ENCODE assay signal across 22 cellular contexts in the genomic region with DNA sequence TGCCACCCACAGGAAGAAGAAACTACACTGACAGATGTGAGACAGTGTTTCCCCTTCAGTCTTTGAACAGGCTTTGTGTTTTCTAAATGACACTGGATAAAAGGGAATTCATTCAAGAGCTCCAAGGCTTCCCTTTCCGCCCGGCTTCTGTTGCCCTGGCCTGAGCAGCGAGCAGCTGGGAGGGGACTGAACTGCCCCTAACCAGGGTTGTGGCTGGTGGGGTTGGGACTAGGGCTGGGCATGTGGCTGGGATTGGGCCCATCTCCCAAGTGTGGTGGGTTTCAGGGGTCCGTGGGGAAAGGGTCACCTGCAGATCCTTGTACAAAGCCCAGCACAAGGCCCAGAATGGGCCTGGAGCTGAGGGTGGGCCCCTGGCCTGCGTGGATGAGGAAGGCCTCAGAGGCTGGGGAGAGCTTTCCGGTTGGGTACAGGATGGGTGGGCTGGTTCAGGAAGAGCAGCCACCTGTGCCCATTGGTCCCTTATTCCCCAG. TPM values are rescaled to one million over a fixed set of nuclear protein-coding genes. Genes with fewer than 3 reads are reported as not detected.
DNase-seq lines count a peak whose midpoint lies in the region; ATAC-seq and TF ChIP-seq lines count a peak whose summit lies in the region.
"Had no signal": no experiment of that assay in that cellular context is flagged by ENCODE, and none has a peak within 500 bp of the region (broad histone marks: within the 10 kb centered on the region; RNA-seq: fewer than 3 reads in every experiment).

No MANE protein-coding gene starts in this region.

- intact Hi-C loops in body of pancreas (cut with DNase I) = no loop called here
- intact Hi-C loops in upper lobe of right lung (cut with DNase I) = no loop called here
- intact Hi-C loops in natural killer cell (cut with micrococcal nuclease) = no loop called here

- no peaks in the 10 kb centered on the region for H3K9me3 ChIP-seq in body of pancreas
- H3K9me3 ChIP-seq in upper lobe of right lung = no peaks in the 10 kb centered on the region
- H3K9me3 ChIP-seq: colonic mucosa, uterus had no signal

- H3K36me3 ChIP-seq in body of pancreas (replicated peaks in 1 of 2; ENCODE audit: insufficient read depth in 1 of 2, low read depth in 2 of 2) (no peaks in the 10 kb centered on the region), upper lobe of right lung (peaks cover 5% of the 10 kb centered on the region)
- H3K36me3 ChIP-seq: uterus had no signal

- H3K4me1 ChIP-seq in body of pancreas (peaks cover 59% of the 10 kb centered on the region), upper lobe of right lung (peaks cover 21% of the 10 kb centered on the region)

- no peak overlapping the region for H3K4me3 ChIP-seq in body of pancreas
- no peak overlapping the region for H3K4me3 ChIP-seq in upper lobe of right lung
- H3K4me3 ChIP-seq: colonic mucosa, GM23248, uterus had no signal

- TF ChIP-seq POLR2A in body of pancreas (IDR thresholded peaks at IDR 0.05) = no peak

- peaks cover 37% of the 10 kb centered on the region for H3K4me1 Mint-ChIP-seq in activated naive CD8-positive, alpha-beta T cell treated with anti-CD3 and anti-CD28 coated beads, Interleukin-2, amount 10 ng/mL, durations not matched to agents 7 days and 5 days
- H3K4me1 Mint-ChIP-seq in activated naive CD8-positive, alpha-beta T cell treated with anti-CD3 and anti-CD28 coated beads, Interleukin-2, amount 50 U/mL, for 24 hours = peaks cover 33% of the 10 kb centered on the region
- H3K4me1 Mint-ChIP-seq in neural crest cell (peaks cover 55% of the 10 kb centered on the region), natural killer cell (peaks cover 25 to 55% of the 10 kb centered on the region in 2 donors)

- no peak for TF ChIP-seq CTCF in body of pancreas (IDR thresholded peaks at IDR 0.05)
- no peak for TF ChIP-seq CTCF in neural crest cell (conservative IDR thresholded peaks at IDR 0.05)
- TF ChIP-seq CTCF in upper lobe of right lung (IDR thresholded peaks at IDR 0.05) = no peak
- TF ChIP-seq CTCF in natural killer cell (IDR thresholded peaks at IDR 0.05) = no peak

- H3K27me3 ChIP-seq in body of pancreas (no peaks in the 10 kb centered on the region), upper lobe of right lung (no peaks in the 10 kb centered on the region)
- H3K27me3 ChIP-seq: colonic mucosa, uterus had no signal

- H3K27me3 Mint-ChIP-seq in activated naive CD8-positive, alpha-beta T cell treated with anti-CD3 and anti-CD28 coated beads, Interleukin-2, amount 10 ng/mL, durations not matched to agents 7 days and 5 days = no peaks in the 10 kb centered on the region
- no peaks in the 10 kb centered on the region for H3K27me3 Mint-ChIP-seq in activated naive CD8-positive, alpha-beta T cell treated with anti-CD3 and anti-CD28 coated beads, Interleukin-2, amount 50 U/mL, for 24 hours
- H3K27me3 Mint-ChIP-seq in neural crest cell (ENCODE audit: low read depth) (no peaks in the 10 kb centered on the region), natural killer cell (ENCODE audit: low read depth in 2 of 2) (no peaks in the 10 kb centered on the region)
- H3K27me3 Mint-ChIP-seq: activated CD4-positive, alpha-beta T cell treated with anti-CD3 and anti-CD28 coated beads, Interleukin-2, amount 10 ng/mL, durations not matched to agents 7 days and 5 days; activated naive CD4-positive, alpha-beta T cell treated with anti-CD3 and anti-CD28 coated beads, Interleukin-2, amount 50 U/mL, for 24 hours; CD4-positive, CD25-positive, alpha-beta regulatory T cell had no signal

- peak; percentile 20 for DNase-seq in activated naive CD8-positive, alpha-beta T cell treated with anti-CD3 and anti-CD28 coated beads, Interleukin-2, amount 10 ng/mL, durations not matched to agents 7 days and 5 days
- DNase-seq in activated naive CD8-positive, alpha-beta T cell treated with anti-CD3 and anti-CD28 coated beads, Interleukin-2, amount 50 U/mL, for 24 hours = no peak
- peak in 1 of 4 donors; percentile 8 for DNase-seq in body of pancreas
- no peak for DNase-seq in neural crest cell (ENCODE audit: low read depth, low spot score)
- peak; percentile 53 for DNase-seq in upper lobe of right lung
- no peak for DNase-seq in NCI-H1694 (lab: John Stamatoyannopoulos, UW)
- DNase-seq in natural killer cell = no peak
- DNase-seq: activated CD4-positive, alpha-beta T cell treated with anti-CD3 and anti-CD28 coated beads, Interleukin-2, amount 10 ng/mL, durations not matched to agents 7 days and 5 days; CD4-positive, CD25-positive, alpha-beta regulatory T cell; colonic mucosa; GF-D8; GM23248; NCI-H187; NCI-H748 treated with DMSO at 0.1 percent for 48 hours; SW 1271 had no signal

- 91 to 97% methylated on average over 5 to 6 of the region's 6 CpGs for WGBS in body of pancreas, 2 donors

- POLR2A ChIA-PET in activated naive CD8-positive, alpha-beta T cell treated with anti-CD3 and anti-CD28 coated beads, Interleukin-2, amount 10 ng/mL, durations not matched to agents 7 days and 5 days (lab: Charles Lee) = interaction anchor here (1.4 kb wide), 1 partner anchor 31 kb away, joined by 3 read pairs; no protein-coding TSS in a partner anchor

- no peaks in the 10 kb centered on the region for H3K9me3 Mint-ChIP-seq in activated naive CD8-positive, alpha-beta T cell treated with anti-CD3 and anti-CD28 coated beads, Interleukin-2, amount 10 ng/mL, durations not matched to agents 7 days and 5 days
- no peaks in the 10 kb centered on the region for H3K9me3 Mint-ChIP-seq in activated naive CD8-positive, alpha-beta T cell treated with anti-CD3 and anti-CD28 coated beads, Interleukin-2, amount 50 U/mL, for 24 hours
- no peaks in the 10 kb centered on the region for H3K9me3 Mint-ChIP-seq in neural crest cell
- H3K9me3 Mint-ChIP-seq in natural killer cell = no peaks in the 10 kb centered on the region
- H3K9me3 Mint-ChIP-seq: activated CD4-positive, alpha-beta T cell treated with anti-CD3 and anti-CD28 coated beads, Interleukin-2, amount 10 ng/mL, durations not matched to agents 7 days and 5 days; activated naive CD4-positive, alpha-beta T cell treated with anti-CD3 and anti-CD28 coated beads, Interleukin-2, amount 50 U/mL, for 24 hours; CD4-positive, CD25-positive, alpha-beta regulatory T cell; nephron progenitor cell had no signal

- no peak overlapping the region for H3K27ac Mint-ChIP-seq in activated naive CD8-positive, alpha-beta T cell treated with anti-CD3 and anti-CD28 coated beads, Interleukin-2, amount 10 ng/mL, durations not matched to agents 7 days and 5 days
- no peak overlapping the region for H3K27ac Mint-ChIP-seq in activated naive CD8-positive, alpha-beta T cell treated with anti-CD3 and anti-CD28 coated beads, Interleukin-2, amount 50 U/mL, for 24 hours
- H3K27ac Mint-ChIP-seq in neural crest cell (ENCODE audit: unreplicated experiment) (peak overlapping the region; percentile 62), natural killer cell (no peak overlapping the region)
- H3K27ac Mint-ChIP-seq: activated CD4-positive, alpha-beta T cell treated with anti-CD3 and anti-CD28 coated beads, Interleukin-2, amount 10 ng/mL, durations not matched to agents 7 days and 5 days; nephron progenitor cell had no signal

- H3K27ac ChIP-seq in body of pancreas = peak overlapping the region in 3 of 4 donors; percentile 3 to 40 (median 12)
- no peak overlapping the region for H3K27ac ChIP-seq in upper lobe of right lung
- H3K27ac ChIP-seq: colonic mucosa, GM23248, uterus had no signal

- H3K4me3 Mint-ChIP-seq in activated naive CD8-positive, alpha-beta T cell treated with anti-CD3 and anti-CD28 coated beads, Interleukin-2, amount 10 ng/mL, durations not matched to agents 7 days and 5 days = no peak overlapping the region
- no peak overlapping the region for H3K4me3 Mint-ChIP-seq in activated naive CD8-positive, alpha-beta T cell treated with anti-CD3 and anti-CD28 coated beads, Interleukin-2, amount 50 U/mL, for 24 hours
- H3K4me3 Mint-ChIP-seq in neural crest cell (no peak overlapping the region), natural killer cell (no peak overlapping the region)
- H3K4me3 Mint-ChIP-seq: activated CD4-positive, alpha-beta T cell treated with anti-CD3 and anti-CD28 coated beads, Interleukin-2, amount 10 ng/mL, durations not matched to agents 7 days and 5 days; activated naive CD4-positive, alpha-beta T cell treated with anti-CD3 and anti-CD28 coated beads, Interleukin-2, amount 50 U/mL, for 24 hours; nephron progenitor cell had no signal

- peaks cover 17% of the 10 kb centered on the region for H3K36me3 Mint-ChIP-seq in activated naive CD8-positive, alpha-beta T cell treated with anti-CD3 and anti-CD28 coated beads, Interleukin-2, amount 10 ng/mL, durations not matched to agents 7 days and 5 days
- H3K36me3 Mint-ChIP-seq in activated naive CD8-positive, alpha-beta T cell treated with anti-CD3 and anti-CD28 coated beads, Interleukin-2, amount 50 U/mL, for 24 hours (ENCODE audit: low read depth) = peaks cover 12% of the 10 kb centered on the region
- H3K36me3 Mint-ChIP-seq in neural crest cell (ENCODE audit: low read depth) (no peaks in the 10 kb centered on the region), natural killer cell (no peaks in the 10 kb centered on the region)

- ATAC-seq in activated naive CD8-positive, alpha-beta T cell treated with anti-CD3 and anti-CD28 coated beads, Interleukin-2, amount 10 ng/mL, durations not matched to agents 7 days and 5 days (ENCODE audit: low read depth) = no peak
- no peak for ATAC-seq in activated naive CD8-positive, alpha-beta T cell treated with anti-CD3 and anti-CD28 coated beads, Interleukin-2, amount 50 U/mL, for 24 hours
- no peak for ATAC-seq in body of pancreas
- ATAC-seq in upper lobe of right lung = no peak
- ATAC-seq in GM19395 (IDR thresholded peaks at IDR 0.05; ENCODE audit: unreplicated experiment) = no peak
- no peak for ATAC-seq in natural killer cell
- ATAC-seq: Right ventricle myocardium inferior had no signal

RNA-seq across cellular contexts. Expression of gene VILL, which starts 10.4 kb away (rescaled TPM):
- 10 to 100 TPM; 25.2 to 25.3 TPM for total RNA-seq in activated naive CD8-positive, alpha-beta T cell treated with anti-CD3 and anti-CD28 coated beads, Interleukin-2, amount 10 ng/mL, durations not matched to agents 7 days and 5 days
- 10 to 100 TPM in 1 of 2 donors, 1 to 10 TPM in 1; 3.6 to 10.4 TPM for total RNA-seq in body of pancreas
- total RNA-seq in neural crest cell = 4.9 and 6.2 TPM in 2 replicates
- total RNA-seq in upper lobe of right lung = 8.9 TPM
- total RNA-seq in natural killer cell = 10 to 100 TPM; 25.6 to 27.8 (median 26.9) TPM

RNA-seq across cellular contexts. Expression of gene PLCD1, which starts 28.4 kb away (rescaled TPM):
- 10 to 100 TPM; 36.5 to 45.4 TPM for total RNA-seq in activated naive CD8-positive, alpha-beta T cell treated with anti-CD3 and anti-CD28 coated beads, Interleukin-2, amount 10 ng/mL, durations not matched to agents 7 days and 5 days
- total RNA-seq in body of pancreas (10 to 100 TPM in 1 of 2 donors, 1 to 10 TPM in 1; 7.9 to 12.2 TPM), neural crest cell (36.9 and 37.2 TPM in 2 replicates), upper lobe of right lung (32.2 TPM), natural killer cell (10 to 100 TPM; 27.7 to 38.1 (median 29.4) TPM)

RNA-seq across cellular contexts. Expression of gene DLEC1, which starts 38.0 kb away (rescaled TPM):
- 1 to 10 TPM; 3.2 to 3.7 TPM for total RNA-seq in activated naive CD8-positive, alpha-beta T cell treated with anti-CD3 and anti-CD28 coated beads, Interleukin-2, amount 10 ng/mL, durations not matched to agents 7 days and 5 days
- 1 to 10 TPM in 1 of 2 donors, under 1 TPM in 1; 0.78 to 1.3 TPM for total RNA-seq in body of pancreas
- total RNA-seq in neural crest cell = 1.1 and 1.3 TPM in 2 replicates
- 2.7 TPM for total RNA-seq in upper lobe of right lung
- total RNA-seq in natural killer cell = 1 to 10 TPM; 6.1 to 7.5 (median 7.0) TPM
- total RNA-seq: GM23248, HT1080, pulmonary artery endothelial cell had no signal

Comparison
In these comparisons a context has a peak if more than half of its experiments do, and no peak if none do; other contexts are left out.
1. DNase-seq: peak in activated naive CD8-positive, alpha-beta T cell treated with anti-CD3 and anti-CD28 coated beads, Interleukin-2, amount 10 ng/mL, durations not matched to agents 7 days and 5 days (single experiment) and upper lobe of right lung (single experiment); none in activated naive CD8-positive, alpha-beta T cell treated with anti-CD3 and anti-CD28 coated beads, Interleukin-2, amount 50 U/mL, for 24 hours (single experiment), neural crest cell (single experiment), NCI-H1694 (single experiment) and natural killer cell (single experiment).